In the genomic region with DNA sequence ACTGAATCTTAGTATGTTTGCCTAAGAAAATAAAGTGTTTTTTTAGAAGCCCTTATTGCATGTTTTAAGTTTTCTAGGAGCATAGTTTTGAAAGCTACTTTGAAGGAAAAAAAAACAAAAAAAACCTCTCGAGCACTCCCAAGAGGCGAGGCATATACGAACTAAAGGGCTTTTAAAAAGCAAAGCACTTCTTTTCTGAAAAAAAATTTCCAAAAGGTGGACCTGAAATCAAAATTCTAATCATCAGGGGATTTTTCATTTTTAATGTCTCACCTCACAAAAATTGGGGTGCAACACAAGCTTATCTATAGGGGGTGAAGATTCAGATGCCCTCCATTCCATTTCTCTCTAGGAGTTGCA, we compare ENCODE assay signal across 8 cellular contexts. TPM values are rescaled to one million over a fixed set of nuclear protein-coding genes. Genes with fewer than 3 reads are reported as not detected.
DNase-seq lines count a peak whose midpoint lies in the region; ATAC-seq and TF ChIP-seq lines count a peak whose summit lies in the region.

No MANE protein-coding gene starts in this region.

- DNase-seq in H9: no peak
- peak; percentile 1 for DNase-seq in RWPE1 (ENCODE audit: low spot score)
- DNase-seq in fibroblast of peridontal ligament (ENCODE audit: extremely low read depth): peak; percentile 31
- DNase-seq in sigmoid colon: no peak
- DNase-seq in NCI-H1417 treated with DMSO at 0.1 percent for 48 hours (lab: John Stamatoyannopoulos, UW): no peak
- DNase-seq in dedifferentiated amniotic fluid mesenchymal stem cell (ENCODE audit: extremely low spot score): no peak
- DNase-seq in stimulated activated CD4-positive, alpha-beta T cell treated with anti-CD3 and anti-CD28 coated beads, Interleukin-2, amount 100 ng/mL, for 48 hours: no peak

- no peak for TF ChIP-seq POLR2A in sigmoid colon (IDR thresholded peaks at IDR 0.05)

- no peaks in the 10 kb centered on the region for H3K23me2 ChIP-seq in H9 (ENCODE audit: insufficient read length, low read depth, low read length, poor library complexity, severe bottlenecking)

- H2BK5ac ChIP-seq in H9 (ENCODE audit: insufficient read length, low read length): no peak overlapping the region

- H2BK15ac ChIP-seq in H9 (ENCODE audit: low read depth, low read length): no peak overlapping the region

- H3K4me1 ChIP-seq in H9 (ENCODE audit: insufficient read depth, low read length) (no peaks in the 10 kb centered on the region; the same call in 1 of the 2 replicates), sigmoid colon (peaks cover 0 to 28% (median 16%) of the 10 kb centered on the region in 4 donors)

- H3K56ac ChIP-seq in H9 (ENCODE audit: insufficient read length, low read depth, low read length): no peak overlapping the region

- H4K20me1 ChIP-seq in H9 (ENCODE audit: control insufficient read depth, insufficient read depth, insufficient read length): no peaks in the 10 kb centered on the region

- no peak overlapping the region for H2AFZ ChIP-seq in H9 (ENCODE audit: low read length)

- no peak overlapping the region for H3K4ac ChIP-seq in H9 (ENCODE audit: low read depth, low read length)

- no peaks in the 10 kb centered on the region for H3K79me2 ChIP-seq in H9 (ENCODE audit: insufficient read depth, low read length)

- H2AK5ac ChIP-seq in H9 (ENCODE audit: insufficient read length, low read length): no peak overlapping the region

- no peak overlapping the region for H4K5ac ChIP-seq in H9 (ENCODE audit: insufficient read length, low read depth, low read length)

- no peak for TF ChIP-seq EP300 in sigmoid colon (IDR thresholded peaks at IDR 0.05)

- H3T11ph ChIP-seq in H9 (ENCODE audit: low read length): no peak overlapping the region

- H3K27me3 ChIP-seq in H9 (ENCODE audit: insufficient read depth, low read length) (no peaks in the 10 kb centered on the region), sigmoid colon (no peaks in the 10 kb centered on the region)

- H3K27ac ChIP-seq in H9 (ENCODE audit: insufficient read length, low read depth, low read length) (peak overlapping the region; percentile 8), RWPE1 (peak overlapping the region; percentile 92), sigmoid colon (peak overlapping the region; percentile 87 to 96 (median 94))

- H3K79me1 ChIP-seq in H9 (ENCODE audit: insufficient read depth, low read depth, low read length, poor library complexity, severe bottlenecking): no peaks in the 10 kb centered on the region

- no peaks in the 10 kb centered on the region for H3K27me3 Mint-ChIP-seq in H9 (ENCODE audit: low read depth)

- no peaks in the 10 kb centered on the region for H3K9me3 ChIP-seq in H9 (ENCODE audit: control insufficient read depth, low read depth, low read length)
- H3K9me3 ChIP-seq in sigmoid colon: no peaks in the 10 kb centered on the region

- POLR2A ChIA-PET in RWPE1 (lab: Yijun Ruan, JAX; ENCODE audit: low non-redundant PET): no interaction called here

- H3K4me3 ChIP-seq in sigmoid colon: peak overlapping the region; percentile 69 to 83 (median 80)

- H3K4me3 Mint-ChIP-seq in H9: peak overlapping the region; percentile 94 to 97

- H3K18ac ChIP-seq in H9 (ENCODE audit: insufficient read length, low read depth, low read length): peak overlapping the region; percentile 94

- H4K91ac ChIP-seq in H9 (ENCODE audit: insufficient read length, low read depth, low read length): no peak overlapping the region

- H3K36me3 Mint-ChIP-seq in H9 (ENCODE audit: insufficient read depth in 1 of 3, low read depth in 3 of 3): peaks cover 23 to 46% (median 43%) of the 10 kb centered on the region in 3 experiments; a peak in 6 of 7 replicates

- H3K14ac ChIP-seq in H9 (ENCODE audit: insufficient read depth, low read length): peak overlapping the region; percentile 92; the same call in 1 of the 2 replicates

- H3K9me3 Mint-ChIP-seq in H9: no peaks in the 10 kb centered on the region

- WGBS in H9 (ENCODE audit: extremely low coverage, insufficient read length, low lambda C conversion rate): no CpG with 5 or more reads among the region's 3 CpGs
- 3 to 8% methylated on average over 3 of the region's 3 CpGs for WGBS in sigmoid colon, 2 donors

- no peak overlapping the region for H4K8ac ChIP-seq in H9 (replicated peaks; ENCODE audit: insufficient read length, low read depth, low read length)

- H3K23ac ChIP-seq in H9 (ENCODE audit: insufficient read length, low read depth, low read length): no peak overlapping the region

- no peak for ATAC-seq in activated CD4-positive, CD25-positive, alpha-beta regulatory T cell treated with anti-CD3 and anti-CD28 coated beads, Interleukin-2, amount 50 U/mL, for 24 hours

- no peak overlapping the region for H2BK20ac ChIP-seq in H9 (ENCODE audit: low read depth, low read length, poor library complexity, severe bottlenecking)

- no peaks in the 10 kb centered on the region for H3K36me3 ChIP-seq in sigmoid colon

- intact Hi-C loops in sigmoid colon (cut with DNase I): loop anchor here (5.0 kb wide), 2 partner anchors 796 to 896 kb away; partner anchors contain the start of genes CDC7 and HFM1

- CTCF ChIA-PET in RWPE1 (lab: Yijun Ruan, JAX): interaction anchor here (0.6 to 1.4 kb wide), 5 partner anchors 9 to 302 kb away, joined by 3 to 4 read pairs (median 3); no protein-coding TSS in a partner anchor

- peak overlapping the region; percentile 82 for H3K9ac ChIP-seq in H9 (ENCODE audit: extremely low read depth, insufficient read length, low read length)

- peaks cover 16 to 20% of the 10 kb centered on the region in 2 experiments for H3K4me1 Mint-ChIP-seq in H9

- H2BK120ac ChIP-seq in H9 (ENCODE audit: low read depth, low read length, poor library complexity, severe bottlenecking): no peak overlapping the region

- no peak overlapping the region for H2BK12ac ChIP-seq in H9 (ENCODE audit: insufficient read length, low read depth, low read length)

- TF ChIP-seq CTCF in H9 (conservative IDR thresholded peaks at IDR 0.05) (no peak), RWPE1 (conservative IDR thresholded peaks at IDR 0.05; ENCODE audit: low read depth) (peak; percentile 46), sigmoid colon (IDR thresholded peaks at IDR 0.05) (peak in 1 of 4 experiments; percentile 18)

- H3K27ac Mint-ChIP-seq in H9: peak overlapping the region; percentile 98 to 100 (median 99)

- H3K4me2 ChIP-seq in H9 (ENCODE audit: insufficient read depth, insufficient read length, low read length): peak overlapping the region; percentile 68

RNA-seq across cellular contexts. Expression of gene GLMN, which starts 0.6 kb away (rescaled TPM):
- total RNA-seq in H9 (2021) (23.6 and 24.8 TPM in 2 replicates), sigmoid colon (10 to 100 TPM in 2 of 4 donors, 1 to 10 TPM in 2; 7.2 to 17.6 (median 9.8) TPM)
- 1 to 10 TPM; 2.8 to 7.8 (median 5.2) TPM for polyA plus RNA-seq in sigmoid colon

RNA-seq across cellular contexts. Expression of gene RPAP2, which starts 0.7 kb away (rescaled TPM):
- 27.4 and 27.5 TPM in 2 replicates for total RNA-seq in H9 (2021)
- 10 to 100 TPM; 11.1 to 21.2 (median 15.3) TPM for total RNA-seq in sigmoid colon
- 1 to 10 TPM; 3.5 to 6.2 (median 5.4) TPM for polyA plus RNA-seq in sigmoid colon

Comparison
In these comparisons a context has a peak if more than half of its experiments do, and no peak if none do; other contexts are left out.
1. DNase-seq: peak in RWPE1 (single experiment) and fibroblast of peridontal ligament (single experiment); none in H9 (single experiment), sigmoid colon (single experiment), NCI-H1417 treated with DMSO at 0.1 percent for 48 hours (single experiment), dedifferentiated amniotic fluid mesenchymal stem cell (single experiment) and stimulated activated CD4-positive, alpha-beta T cell treated with anti-CD3 and anti-CD28 coated beads, Interleukin-2, amount 100 ng/mL, for 48 hours (0 of 2).
2. H3K27ac ChIP-seq: peak in every context shown above with its lines; median percentile 94 in sigmoid colon; 92 in RWPE1; 8 in H9.